13 cellular contexts compared by ENCODE assay signal in the genomic region with DNA sequence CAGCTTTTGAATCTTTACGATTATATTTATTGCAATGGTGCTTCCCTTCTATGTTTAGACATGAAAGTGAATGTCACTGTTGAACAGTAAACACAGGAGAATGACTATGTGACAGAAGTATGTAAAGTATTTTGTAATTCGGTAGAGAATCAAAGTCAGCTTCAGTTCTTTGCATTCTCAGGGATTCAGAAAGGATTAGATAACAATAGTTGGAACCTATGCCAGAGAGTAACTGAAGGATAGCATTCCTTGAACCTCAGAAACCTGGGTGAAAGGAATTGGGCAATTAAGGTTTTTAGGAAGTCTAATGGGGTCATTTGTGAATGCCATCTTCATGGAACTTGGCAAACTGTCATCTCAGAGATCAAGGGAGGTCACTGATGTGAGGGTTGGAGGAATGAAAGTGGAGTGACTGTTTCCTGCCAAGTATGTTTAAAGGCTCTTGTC.
DNase-seq lines count a peak whose midpoint lies in the region; ATAC-seq and TF ChIP-seq lines count a peak whose summit lies in the region.
"Had no signal": no experiment of that assay in that cellular context is flagged by ENCODE, and none has a peak within 500 bp of the region (broad histone marks: within the 10 kb centered on the region; RNA-seq: fewer than 3 reads in every experiment).

No MANE protein-coding gene starts in this region.

- H3K27me3 Mint-ChIP-seq in activated CD4-positive, alpha-beta T cell treated with anti-CD3 and anti-CD28 coated beads for 36 hours = peaks cover 3% of the 10 kb centered on the region

- no peak for TF ChIP-seq POLR2A in tibial nerve (IDR thresholded peaks at IDR 0.05)

- no peaks in the 10 kb centered on the region for H3K9me3 ChIP-seq in SJCRH30 (replicated peaks)
- H3K9me3 ChIP-seq in fibroblast of lung (ENCODE audit: control insufficient read depth, insufficient read depth, low read depth, low read length) = no peaks in the 10 kb centered on the region
- H3K9me3 ChIP-seq in tibial nerve = no peaks in the 10 kb centered on the region

- no peak overlapping the region for H3K4me3 ChIP-seq in SJCRH30
- no peak overlapping the region for H3K4me3 ChIP-seq in fibroblast of lung (replicated peaks in 1 of 4; ENCODE audit: control extremely low read depth in 1 of 4, insufficient read depth in 1 of 4, low read depth in 3 of 4, low read length in 4 of 4)
- H3K4me3 ChIP-seq in tibial nerve = no peak overlapping the region
- H3K4me3 ChIP-seq: SK-N-MC had no signal

- no peaks in the 10 kb centered on the region for H4K20me1 ChIP-seq in fibroblast of lung (ENCODE audit: control insufficient read depth, extremely low read depth, insufficient read depth, low read length)

- no peak overlapping the region for H3K4me3 Mint-ChIP-seq in activated CD4-positive, alpha-beta T cell treated with anti-CD3 and anti-CD28 coated beads for 36 hours

- no peaks in the 10 kb centered on the region for H3K9me3 Mint-ChIP-seq in activated CD4-positive, alpha-beta T cell treated with anti-CD3 and anti-CD28 coated beads for 36 hours (ENCODE audit: low read depth)
- H3K9me3 Mint-ChIP-seq: nephron had no signal

- DNase-seq in GM03348 (ENCODE audit: low spot score) (peak; percentile 54), SJCRH30 (peak; percentile 9 to 34), fibroblast of lung (ENCODE audit: low read depth in 2 of 2) (peak; percentile 52 to 77), renal cortical epithelial cell (ENCODE audit: low read depth) (peak; percentile 80), tibial nerve (ENCODE audit: low spot score in 2 of 2) (no peak), GDM1 (lab: John Stamatoyannopoulos, UW) (no peak)
- DNase-seq in activated CD4-positive, alpha-beta T cell treated with anti-CD3 and anti-CD28 coated beads for 36 hours = no peak
- DNase-seq: amniotic stem cell, NCI-H2107 had no signal

- H3K36me3 Mint-ChIP-seq in activated CD4-positive, alpha-beta T cell treated with anti-CD3 and anti-CD28 coated beads for 36 hours (ENCODE audit: low read depth) = no peaks in the 10 kb centered on the region

- H3K27ac ChIP-seq in SJCRH30 (no peak overlapping the region), fibroblast of lung (ENCODE audit: insufficient read depth, low read length) (no peak overlapping the region), tibial nerve (no peak overlapping the region)
- H3K27ac ChIP-seq: HL-60, SK-N-MC had no signal

- no peak overlapping the region for H2AFZ ChIP-seq in fibroblast of lung (ENCODE audit: low read length)

- CTCF ChIA-PET in activated CD4-positive, alpha-beta T cell treated with anti-CD3 and anti-CD28 coated beads for 36 hours (lab: Charles Lee) = no interaction called here

- H3K27ac Mint-ChIP-seq in activated CD4-positive, alpha-beta T cell treated with anti-CD3 and anti-CD28 coated beads for 36 hours = no peak overlapping the region

- no peak for ATAC-seq in GM19395 (IDR thresholded peaks at IDR 0.05; ENCODE audit: unreplicated experiment)
- ATAC-seq in activated CD4-positive, alpha-beta T cell treated with anti-CD3 and anti-CD28 coated beads for 36 hours = no peak

- H3K36me3 ChIP-seq in SJCRH30 = no peaks in the 10 kb centered on the region
- H3K36me3 ChIP-seq in fibroblast of lung (ENCODE audit: control insufficient read depth, insufficient read depth, low read length) = no peaks in the 10 kb centered on the region
- H3K36me3 ChIP-seq in tibial nerve = no peaks in the 10 kb centered on the region

- no peaks in the 10 kb centered on the region for H3K4me1 Mint-ChIP-seq in activated CD4-positive, alpha-beta T cell treated with anti-CD3 and anti-CD28 coated beads for 36 hours

- TF ChIP-seq CTCF in fibroblast of lung (conservative IDR thresholded peaks at IDR 0.05 in 1 of 2, IDR thresholded peaks at IDR 0.05 in 1 of 2; ENCODE audit: low read depth in 1 of 2, low read length in 2 of 2) (no peak), tibial nerve (IDR thresholded peaks at IDR 0.05) (no peak)

- 26 to 31% methylated on average over 2 of the region's 2 CpGs for WGBS in tibial nerve, 2 donors

- no peaks in the 10 kb centered on the region for H3K79me2 ChIP-seq in fibroblast of lung (ENCODE audit: control insufficient read depth, insufficient read depth, low read length)

- H3K27me3 ChIP-seq in SJCRH30 (no peaks in the 10 kb centered on the region), fibroblast of lung (ENCODE audit: control insufficient read depth, insufficient read depth, low read length) (no peaks in the 10 kb centered on the region), tibial nerve (no peaks in the 10 kb centered on the region)

- intact Hi-C loops in activated CD4-positive, alpha-beta T cell treated with anti-CD3 and anti-CD28 coated beads for 36 hours (cut with DNase I, micrococcal nuclease) = no loop called here

- no peak for TF ChIP-seq EP300 in tibial nerve (IDR thresholded peaks at IDR 0.05)

- POLR2A ChIA-PET in activated CD4-positive, alpha-beta T cell treated with anti-CD3 and anti-CD28 coated beads for 36 hours (lab: Charles Lee) = no interaction called here

- no peak overlapping the region for H3K9ac ChIP-seq in fibroblast of lung (ENCODE audit: insufficient read depth, low read length)

- peak overlapping the region; percentile 53 for H3K4me2 ChIP-seq in fibroblast of lung (ENCODE audit: extremely low read depth, insufficient read depth, low read length)

- H3K4me1 ChIP-seq in SJCRH30 (peaks cover 4% of the 10 kb centered on the region), fibroblast of lung (ENCODE audit: control insufficient read depth, extremely low read depth, insufficient read depth, low read length) (peaks cover 2% of the 10 kb centered on the region), tibial nerve (no peaks in the 10 kb centered on the region)

Comparison
In these comparisons a context has a peak if more than half of its experiments do, and no peak if none do; other contexts are left out.
1. DNase-seq: peak in GM03348 (single experiment), SJCRH30 (2 of 2), fibroblast of lung (2 of 2) and renal cortical epithelial cell (single experiment); none in tibial nerve (0 of 2), GDM1 (single experiment) and activated CD4-positive, alpha-beta T cell treated with anti-CD3 and anti-CD28 coated beads for 36 hours (single experiment).